1 cellular context compared by ENCODE assay signal in the genomic region with DNA sequence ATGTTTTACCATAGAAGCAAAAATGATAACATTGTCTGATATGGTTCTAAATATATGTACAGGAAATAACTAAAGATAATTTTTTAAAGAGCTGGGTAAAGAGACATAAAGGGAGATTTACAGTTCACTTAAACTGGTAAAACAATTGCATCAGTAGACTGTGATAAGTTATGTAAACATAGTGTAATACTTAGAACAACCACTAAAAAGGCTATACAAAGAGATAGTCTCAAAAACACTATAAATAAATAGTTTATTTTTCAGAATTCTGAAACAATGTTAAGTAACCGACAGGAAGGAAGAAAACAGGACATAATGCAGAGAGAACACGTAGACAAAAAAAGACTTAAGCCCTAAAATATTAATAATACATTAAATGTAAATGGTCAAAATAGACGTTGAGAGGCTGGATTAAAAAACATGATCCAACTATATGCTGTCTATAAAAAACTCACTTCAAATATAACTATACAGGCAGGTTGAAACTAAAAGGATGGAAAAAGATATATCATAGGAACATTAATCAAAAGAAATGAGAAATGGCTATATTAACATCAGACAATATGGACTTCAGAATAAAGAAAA.
TF ChIP-seq lines count a peak whose summit lies in the region.

No MANE protein-coding gene starts in this region.

TF ChIP-seq in IMR-90, 13 proteins besides CTCF, POLR2A, EP300 and RAD21:
- TF ChIP-seq NFE2L2 (IDR thresholded peaks at IDR 0.05; ENCODE audit: low read depth, low read length) (no peak), FOS (IDR thresholded peaks at IDR 0.05; ENCODE audit: low read depth, low read length) (no peak), MXI1 (IDR thresholded peaks at IDR 0.05; ENCODE audit: borderline replicate concordance, low read depth, low read length) (no peak), RCOR1 (IDR thresholded peaks at IDR 0.05; ENCODE audit: insufficient replicate concordance, low read length) (no peak), CHD1 (IDR thresholded peaks at IDR 0.05; ENCODE audit: low read depth, low read length) (no peak), USF2 (IDR thresholded peaks at IDR 0.05; ENCODE audit: low read depth, low read length) (no peak), MAFK (IDR thresholded peaks at IDR 0.05; ENCODE audit: low read depth, low read length) (no peak), RFX5 (IDR thresholded peaks at IDR 0.05; ENCODE audit: low read depth, low read length) (no peak), MAZ (IDR thresholded peaks at IDR 0.05; ENCODE audit: borderline replicate concordance, low read depth, low read length) (no peak)
- TF ChIP-seq, protein P1, sequence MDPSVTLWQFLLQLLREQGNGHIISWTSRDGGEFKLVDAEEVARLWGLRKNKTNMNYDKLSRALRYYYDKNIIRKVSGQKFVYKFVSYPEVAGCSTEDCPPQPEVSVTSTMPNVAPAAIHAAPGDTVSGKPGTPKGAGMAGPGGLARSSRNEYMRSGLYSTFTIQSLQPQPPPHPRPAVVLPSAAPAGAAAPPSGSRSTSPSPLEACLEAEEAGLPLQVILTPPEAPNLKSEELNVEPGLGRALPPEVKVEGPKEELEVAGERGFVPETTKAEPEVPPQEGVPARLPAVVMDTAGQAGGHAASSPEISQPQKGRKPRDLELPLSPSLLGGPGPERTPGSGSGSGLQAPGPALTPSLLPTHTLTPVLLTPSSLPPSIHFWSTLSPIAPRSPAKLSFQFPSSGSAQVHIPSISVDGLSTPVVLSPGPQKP (IDR thresholded peaks at IDR 0.05; ENCODE audit: borderline replicate concordance, low read depth, low read length), result no peak
TF ChIP-seq in IMR-90: peak in this region for 0.
